ENCODE assay signal across 8 cellular contexts in the genomic region with DNA sequence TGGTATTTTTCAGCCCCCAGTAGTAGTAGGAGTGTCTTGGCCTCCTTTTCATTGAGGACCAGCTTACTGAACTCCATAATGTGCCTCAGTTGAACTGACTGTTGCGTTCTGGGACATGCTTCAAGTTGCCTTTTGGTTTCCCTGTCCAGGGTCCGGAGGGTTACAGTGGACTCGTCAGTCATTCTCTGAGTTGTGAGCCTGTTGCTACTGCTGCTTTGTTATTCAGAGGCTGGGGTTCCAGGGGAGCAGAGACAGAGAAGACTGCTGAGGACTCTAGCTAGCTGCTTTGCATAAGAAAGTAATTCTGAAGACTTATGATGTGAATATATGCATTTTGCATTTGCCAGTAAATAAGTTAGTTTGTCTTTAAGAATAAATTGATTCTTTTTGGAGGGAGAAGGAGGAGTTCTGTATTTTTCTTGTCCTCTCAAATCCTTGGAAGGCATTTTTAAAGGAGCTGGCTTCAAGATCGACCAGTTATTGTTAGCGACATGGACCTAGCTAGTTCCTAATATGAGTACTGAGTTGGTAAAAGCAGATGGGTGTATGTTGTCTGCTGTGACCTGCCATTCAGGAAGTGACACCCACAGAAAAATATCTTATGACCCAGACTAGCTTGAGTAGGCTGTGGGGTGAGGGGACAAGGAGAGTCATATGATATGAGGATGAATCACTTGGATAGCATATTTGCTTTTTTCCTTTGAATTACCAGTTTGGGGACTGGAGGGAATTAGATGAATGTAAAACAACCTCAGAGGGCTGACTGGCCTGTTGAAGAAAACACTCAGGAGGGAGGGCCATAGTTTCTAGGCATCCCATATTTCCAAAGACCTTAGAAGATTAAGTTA. TPM values are rescaled to one million over a fixed set of nuclear protein-coding genes. Genes with fewer than 3 reads are reported as not detected.
DNase-seq lines count a peak whose midpoint lies in the region; ATAC-seq, FAIRE-seq and TF ChIP-seq lines count a peak whose summit lies in the region.

No MANE protein-coding gene starts in this region.

- 50% methylated on average over 5 of the region's 5 CpGs for whole genome bisulfite sequencing in A549 (ENCODE audit: missing lambda C conversion rate)
- WGBS in tibial nerve, 2 donors, result 46 to 61% methylated on average over 5 of the region's 5 CpGs

- TF ChIP-seq RAD21 in A549 (conservative IDR thresholded peaks at IDR 0.05 in 1 of 2, IDR thresholded peaks at IDR 0.05 in 1 of 2), result 0 out of 5 replicates have a peak, but pooled peaks of 1 of the 2 experiments have one; percentile 21

- POLR2A ChIA-PET in A549 (lab: Yijun Ruan, JAX), result interaction anchor here (0.5 to 1.9 kb wide), 5 partner anchors 9 to 240 kb away, joined by 3 to 8 read pairs (median 5); a partner anchor contains a TSS

- ATAC-seq in A549 (peak; percentile 93 to 94), GM18870 (IDR thresholded peaks at IDR 0.05; ENCODE audit: unreplicated experiment) (peak; percentile 83), HG03139 (IDR thresholded peaks at IDR 0.05; ENCODE audit: unreplicated experiment) (peak; percentile 91), lower lobe of right lung (peak; percentile 87 to 91)

- peak; percentile 23 to 56; a peak in 2 of 5 replicates for TF ChIP-seq EP300 in A549 (IDR thresholded peaks at IDR 0.05)
- peak; percentile 83 to 86 for TF ChIP-seq EP300 in tibial nerve (IDR thresholded peaks at IDR 0.05)

- H3K36me3 ChIP-seq in lower lobe of right lung (peaks cover 45% of the 10 kb centered on the region), tibial nerve (peaks cover 4 to 67% (median 9%) of the 10 kb centered on the region in 3 donors)

- no peak overlapping the region for H3K4me3 ChIP-seq in A549
- H3K4me3 ChIP-seq in coronary artery, result no peak overlapping the region
- H3K4me3 ChIP-seq in lower lobe of right lung, result no peak overlapping the region
- no peak overlapping the region for H3K4me3 ChIP-seq in tibial nerve

- H3K27ac ChIP-seq in A549 (peak overlapping the region; percentile 88 to 91), coronary artery (peak overlapping the region; percentile 37 to 56), lower lobe of right lung (peak overlapping the region; percentile 73), tibial nerve (peak overlapping the region in 3 of 4 donors; percentile 60 to 88 (median 83))

- DNase-seq in A549 (ENCODE audit: low read depth in 1 of 2, low spot score in 1 of 2) (peak; percentile 86 to 87), T follicular helper cell (ENCODE audit: low read depth) (peak; percentile 7), coronary artery (ENCODE audit: low spot score) (no peak), lower lobe of right lung (no peak), tibial nerve (ENCODE audit: low spot score in 2 of 2) (peak in 1 of 2 donors; percentile 61), D341Med (ENCODE audit: low spot score) (no peak)

- CTCF ChIA-PET in A549 (lab: Yijun Ruan, JAX), result interaction anchor here (0.8 to 3.9 kb wide), 11 partner anchors 11 to 241 kb away, joined by 3 to 14 read pairs (median 4); a partner anchor contains a TSS

- no peak for TF ChIP-seq CTCF in A549 (IDR thresholded peaks at IDR 0.05)
- no peak for TF ChIP-seq CTCF in coronary artery (IDR thresholded peaks at IDR 0.05)
- no peak for TF ChIP-seq CTCF in lower lobe of right lung (IDR thresholded peaks at IDR 0.05)
- no peak for TF ChIP-seq CTCF in tibial nerve (IDR thresholded peaks at IDR 0.05)

- peak overlapping the region; percentile 71 for H3K4me2 ChIP-seq in A549

- FAIRE-seq in A549 (lab: Jason Lieb, UNC), result peak; percentile 94

- H3K27me3 ChIP-seq in lower lobe of right lung (ENCODE audit: low read depth) (no peaks in the 10 kb centered on the region), tibial nerve (no peaks in the 10 kb centered on the region)

- H3K4me1 ChIP-seq in A549, result peaks cover 58% of the 10 kb centered on the region
- peaks cover 39% of the 10 kb centered on the region for H3K4me1 ChIP-seq in lower lobe of right lung
- peaks cover 0 to 38% (median 14%) of the 10 kb centered on the region in 4 donors for H3K4me1 ChIP-seq in tibial nerve

- TF ChIP-seq POLR2A in A549 (IDR thresholded peaks at IDR 0.05; ENCODE audit: low read length) (no peak), tibial nerve (IDR thresholded peaks at IDR 0.05) (no peak)

- intact Hi-C loops in lower lobe of right lung (cut with DNase I), result no loop called here

- no peaks in the 10 kb centered on the region for H3K9me3 ChIP-seq in A549
- H3K9me3 ChIP-seq in lower lobe of right lung, result no peaks in the 10 kb centered on the region
- H3K9me3 ChIP-seq in tibial nerve, result no peaks in the 10 kb centered on the region

TF ChIP-seq in A549, 52 proteins besides CTCF, POLR2A, EP300 and RAD21:
- TF ChIP-seq, protein P1, sequence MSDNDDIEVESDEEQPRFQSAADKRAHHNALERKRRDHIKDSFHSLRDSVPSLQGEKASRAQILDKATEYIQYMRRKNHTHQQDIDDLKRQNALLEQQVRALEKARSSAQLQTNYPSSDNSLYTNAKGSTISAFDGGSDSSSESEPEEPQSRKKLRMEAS (IDR thresholded peaks at IDR 0.05), result peak; percentile 71
- TF ChIP-seq, protein P2, sequence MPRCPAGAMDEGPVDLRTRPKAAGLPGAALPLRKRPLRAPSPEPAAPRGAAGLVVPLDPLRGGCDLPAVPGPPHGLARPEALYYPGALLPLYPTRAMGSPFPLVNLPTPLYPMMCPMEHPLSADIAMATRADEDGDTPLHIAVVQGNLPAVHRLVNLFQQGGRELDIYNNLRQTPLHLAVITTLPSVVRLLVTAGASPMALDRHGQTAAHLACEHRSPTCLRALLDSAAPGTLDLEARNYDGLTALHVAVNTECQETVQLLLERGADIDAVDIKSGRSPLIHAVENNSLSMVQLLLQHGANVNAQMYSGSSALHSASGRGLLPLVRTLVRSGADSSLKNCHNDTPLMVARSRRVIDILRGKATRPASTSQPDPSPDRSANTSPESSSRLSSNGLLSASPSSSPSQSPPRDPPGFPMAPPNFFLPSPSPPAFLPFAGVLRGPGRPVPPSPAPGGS (IDR thresholded peaks at IDR 0.05), result 0 out of 3 replicates have a peak, but pooled peaks have one; percentile 21
- peak; percentile 87 for TF ChIP-seq FOSL2 (IDR thresholded peaks at IDR 0.05)
- peak; percentile 93 for TF ChIP-seq FOSL2 (CRISPR knock-in tag; IDR thresholded peaks at IDR 0.05)
- TF ChIP-seq, protein P3, sequence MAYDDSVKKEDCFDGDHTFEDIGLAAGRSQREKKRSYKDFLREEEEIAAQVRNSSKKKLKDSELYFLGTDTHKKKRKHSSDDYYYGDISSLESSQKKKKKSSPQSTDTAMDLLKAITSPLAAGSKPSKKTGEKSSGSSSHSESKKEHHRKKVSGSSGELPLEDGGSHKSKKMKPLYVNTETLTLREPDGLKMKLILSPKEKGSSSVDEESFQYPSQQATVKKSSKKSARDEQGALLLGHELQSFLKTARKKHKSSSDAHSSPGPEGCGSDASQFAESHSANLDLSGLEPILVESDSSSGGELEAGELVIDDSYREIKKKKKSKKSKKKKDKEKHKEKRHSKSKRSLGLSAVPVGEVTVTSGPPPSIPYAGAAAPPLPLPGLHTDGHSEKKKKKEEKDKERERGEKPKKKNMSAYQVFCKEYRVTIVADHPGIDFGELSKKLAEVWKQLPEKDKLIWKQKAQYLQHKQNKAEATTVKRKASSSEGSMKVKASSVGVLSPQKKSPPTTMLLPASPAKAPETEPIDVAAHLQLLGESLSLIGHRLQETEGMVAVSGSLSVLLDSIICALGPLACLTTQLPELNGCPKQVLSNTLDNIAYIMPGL (CRISPR knock-in tag; IDR thresholded peaks at IDR 0.05; ENCODE audit: borderline replicate concordance), result no peak
- peak; percentile 64 to 75; a peak in 4 of 5 replicates for TF ChIP-seq JUN (IDR thresholded peaks at IDR 0.05)
- TF ChIP-seq SMC3 (IDR thresholded peaks at IDR 0.05), result peak; percentile 20; the same call in 1 of the 3 replicates
- TF ChIP-seq HDAC2 (IDR thresholded peaks at IDR 0.05), result no peak
- peak; percentile 84 for TF ChIP-seq JUNB (IDR thresholded peaks at IDR 0.05)
TF ChIP-seq in A549: peak in this region for 6.

RNA-seq across cellular contexts. Expression of a gene that starts 8.3 kb away (rescaled TPM):
- polyA plus RNA-seq in A549 (2011; rRNA removed) (16.6 and 18.8 TPM in 2 replicates), A549 (2017; fragmentation: RNase III; extraction: RNeasy Plus Mini Kit Qiagen cat#74134 plus additional on column Dnase treatment) (14.1 to 16.6 TPM (median 14.8 TPM) in 3 replicates)
- 13.1 and 17.7 TPM in 2 replicates for polyA plus RNA-seq in A549 (2012; cell fraction: cytosol; rRNA removed)
- polyA plus RNA-seq in A549 (2012; cell fraction: nucleus; rRNA removed), result 14.8 and 17.7 TPM in 2 replicates
- 11.3 and 11.5 TPM in 2 replicates for polyA minus RNA-seq in A549 (2011; rRNA and poly(A)+ RNA removed)
- total RNA-seq in lower lobe of right lung (29.7 TPM), tibial nerve (10 to 100 TPM; 17.0 to 29.1 (median 21.0) TPM)

RNA-seq across cellular contexts. Expression of a gene that starts 15.5 kb away (rescaled TPM):
- polyA plus RNA-seq in A549 (2011; rRNA removed) (13.8 and 14.2 TPM in 2 replicates), A549 (2017; fragmentation: RNase III; extraction: RNeasy Plus Mini Kit Qiagen cat#74134 plus additional on column Dnase treatment) (8.3 to 10.9 TPM (median 8.9 TPM) in 3 replicates)
- 9.7 and 10.4 TPM in 2 replicates for polyA plus RNA-seq in A549 (2012; cell fraction: cytosol; rRNA removed)
- 2.9 and 3.4 TPM in 2 replicates for polyA plus RNA-seq in A549 (2012; cell fraction: nucleus; rRNA removed)
- polyA minus RNA-seq in A549 (2011; rRNA and poly(A)+ RNA removed), result 3.2 and 4.2 TPM in 2 replicates
- total RNA-seq in lower lobe of right lung (5.4 TPM), tibial nerve (1 to 10 TPM; 3.7 to 8.2 (median 7.1) TPM)

RNA-seq across cellular contexts. Expression of a gene that starts 38.3 kb away (rescaled TPM):
- 48.7 and 64.1 TPM in 2 replicates for polyA plus RNA-seq in A549 (2011; rRNA removed)
- 66.1 and 88.3 TPM in 2 replicates for polyA plus RNA-seq in A549 (2012; cell fraction: cytosol; rRNA removed)
- polyA plus RNA-seq in A549 (2012; cell fraction: nucleus; rRNA removed), result 77.6 and 78.7 TPM in 2 replicates
- 58.4 to 72.3 TPM (median 70.3 TPM) in 3 replicates for polyA plus RNA-seq in A549 (2017; fragmentation: RNase III; extraction: RNeasy Plus Mini Kit Qiagen cat#74134 plus additional on column Dnase treatment)
- polyA minus RNA-seq in A549 (2011; rRNA and poly(A)+ RNA removed), result 41.9 and 47.2 TPM in 2 replicates
- total RNA-seq in lower lobe of right lung, result 22.6 TPM
- total RNA-seq in tibial nerve, result 100 to 1,000 TPM; 113 to 253 (median 170) TPM

RNA-seq across cellular contexts. Expression of a gene that starts 59.3 kb away (rescaled TPM):
- 0.12 TPM in 1 of 2 replicates, not detected in the other for polyA plus RNA-seq in A549 (2011; rRNA removed)
- 0.07 and 0.09 TPM in 2 replicates for polyA plus RNA-seq in A549 (2012; cell fraction: cytosol; rRNA removed)
- 0.53 and 0.73 TPM in 2 replicates for polyA plus RNA-seq in A549 (2012; cell fraction: nucleus; rRNA removed)
- 0.10 TPM in 1 of 3 replicates, not detected in the others for polyA plus RNA-seq in A549 (2017; fragmentation: RNase III; extraction: RNeasy Plus Mini Kit Qiagen cat#74134 plus additional on column Dnase treatment)
- polyA minus RNA-seq in A549 (2011; rRNA and poly(A)+ RNA removed), result 0.73 and 0.91 TPM in 2 replicates
- total RNA-seq in lower lobe of right lung, result not detected
- 1 to 10 TPM; 1.1 to 1.7 (median 1.2) TPM for total RNA-seq in tibial nerve

Comparison
In these comparisons a context has a peak if more than half of its experiments do, and no peak if none do; other contexts are left out.
1. DNase-seq: peak in A549 (2 of 2) and T follicular helper cell (single experiment); none in coronary artery (single experiment), lower lobe of right lung (single experiment) and D341Med (single experiment).
2. Peak in every context shown above with its lines, with median percentiles within 50 percentile points of each other: ATAC-seq and H3K27ac ChIP-seq.